35 cellular contexts compared by ENCODE assay signal in the genomic region with DNA sequence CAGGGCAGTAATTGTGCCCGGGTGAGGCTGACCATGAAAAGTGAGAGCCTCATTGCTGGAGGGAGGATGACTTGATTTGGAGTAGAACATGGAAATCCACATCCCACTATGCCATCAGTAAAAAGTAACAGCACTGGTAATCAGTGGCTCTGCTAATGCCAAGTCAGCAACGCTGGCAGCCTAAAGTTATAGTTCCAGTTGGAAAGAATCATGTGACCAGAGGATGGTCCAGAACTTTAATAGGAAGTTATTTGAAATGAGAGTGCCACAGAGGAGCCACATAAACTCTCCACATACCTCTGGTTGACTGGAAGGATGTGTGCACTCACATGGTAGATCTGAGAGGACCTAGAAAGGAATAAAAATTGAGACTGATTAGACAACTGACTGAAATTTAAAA.
"Had no signal": no experiment of that assay in that cellular context is flagged by ENCODE, and none has a peak within 500 bp of the region (broad histone marks: within the 10 kb centered on the region; RNA-seq: fewer than 3 reads in every experiment).

No MANE protein-coding gene starts in this region.

- ATAC-seq: activated CD8-positive, alpha-beta T cell treated with anti-CD3 and anti-CD28 coated beads for 36 hours; activated naive CD8-positive, alpha-beta T cell treated with anti-CD3 and anti-CD28 coated beads, Interleukin-2, amount 50 U/mL, for 24 hours had no signal

- H3K9me3 ChIP-seq: ascending aorta had no signal

- H3K36me3 ChIP-seq: ascending aorta, cardiac muscle cell had no signal

- FAIRE-seq: bronchial epithelial cell, TTC549 had no signal

- H3K4me3 ChIP-seq: ascending aorta, cardiac muscle cell had no signal

- DNase-seq: activated B cell treated with CpG ODN at 0.5 μM for 24 hours; activated CD4-positive, alpha-beta memory T cell treated with anti-CD3 and anti-CD28 coated beads for 36 hours; activated CD4-positive, alpha-beta T cell treated with anti-CD3 and anti-CD28 coated beads for 4 hours; activated CD4-positive, alpha-beta T cell treated with anti-CD3 and anti-CD28 coated beads, Interleukin-2, amount 10 ng/mL, durations not matched to agents 7 days and 5 days; activated CD4-positive, CD25-positive, alpha-beta regulatory T cell treated with anti-CD3 and anti-CD28 coated beads, Interleukin-2, amount 50 U/mL, for 72 hours; activated CD8-positive, alpha-beta memory T cell treated with anti-CD3 and anti-CD28 coated beads, Interleukin-2, amount 50 U/mL, for 4 hours; activated CD8-positive, alpha-beta T cell treated with anti-CD3 and anti-CD28 coated beads for 36 hours; activated effector memory CD4-positive, alpha-beta T cell treated with Interleukin-2 at 50 U/mL for 16 hours; activated gamma-delta T cell; activated naive CD4-positive, alpha-beta T cell treated with anti-CD3 and anti-CD28 coated beads, Interleukin-2, amount 10 ng/mL, durations not matched to agents 7 days and 5 days; activated naive CD4-positive, alpha-beta T cell treated with Interleukin-2 at 50 U/mL for 16 hours; activated naive CD8-positive, alpha-beta T cell treated with anti-CD3 and anti-CD28 coated beads, Interleukin-2, amount 10 ng/mL, durations not matched to agents 7 days and 5 days; activated naive CD8-positive, alpha-beta T cell treated with anti-CD3 and anti-CD28 coated beads, Interleukin-2, amount 50 U/mL, for 24 hours; activated T-cell treated with anti-CD3 and anti-CD28 coated beads for 4 hours; activated T-cell treated with anti-CD3 and anti-CD28 coated beads, Interleukin-2, amount 50 U/mL, for 24 hours; activated T-cell treated with anti-CD3 and anti-CD28 coated beads, Interleukin-2, amount 50 U/mL, for 48 hours; amygdala; anterior cingulate cortex; caudate nucleus; cerebellar nuclear complex; T-helper 1 cell; T-helper 2 cell; T-helper 9 cell had no signal

- H3K27me3 ChIP-seq: ascending aorta, cardiac muscle cell had no signal

- H3K4me1 ChIP-seq: ascending aorta had no signal

- H3K27ac Mint-ChIP-seq: activated B cell treated with CpG ODN at 0.5 μM for 24 hours; activated CD4-positive, alpha-beta memory T cell treated with anti-CD3 and anti-CD28 coated beads for 36 hours; activated CD4-positive, alpha-beta T cell treated with anti-CD3 and anti-CD28 coated beads, Interleukin-2, amount 10 ng/mL, durations not matched to agents 7 days and 5 days; activated CD8-positive, alpha-beta T cell treated with anti-CD3 and anti-CD28 coated beads for 36 hours; activated naive CD4-positive, alpha-beta T cell treated with anti-CD3 and anti-CD28 coated beads, Interleukin-2, amount 10 ng/mL, durations not matched to agents 7 days and 5 days; activated naive CD4-positive, alpha-beta T cell treated with anti-CD3 and anti-CD28 coated beads, Interleukin-2, amount 50 U/mL, for 24 hours; activated naive CD8-positive, alpha-beta T cell; activated naive CD8-positive, alpha-beta T cell treated with anti-CD3 and anti-CD28 coated beads, Interleukin-2, amount 10 ng/mL, durations not matched to agents 7 days and 5 days; activated naive CD8-positive, alpha-beta T cell treated with anti-CD3 and anti-CD28 coated beads, Interleukin-2, amount 50 U/mL, for 24 hours; activated T-cell treated with anti-CD3 and anti-CD28 coated beads, Interleukin-2, amount 50 U/mL, for 24 hours; activated T-helper 2 cell treated with anti-CD3 and anti-CD28 coated beads, Interferon-gamma antibody, Interleukin-2, Interleukin-4, amounts not matched to agents 10 μg/mL and 5 μg/mL and 100 μg/mL, durations not matched to agents 14 hours and 24 hours and 36 hours; brain; T-helper 1 cell treated with Interleukin-12 subunit alpha and Interleukin-12 subunit beta and Interleukin-4 antibody, amounts not matched to agents 30 μg/mL and 1 μg/mL, for 36 hours; T-helper 2 cell treated with Interferon-gamma antibody and Interleukin-4, amounts not matched to agents 5 μg/mL and 100 μg/mL, for 36 hours had no signal

- H3K4me3 Mint-ChIP-seq: activated B cell treated with CpG ODN at 0.5 μM for 24 hours; activated CD4-positive, alpha-beta memory T cell treated with anti-CD3 and anti-CD28 coated beads for 36 hours; activated CD4-positive, alpha-beta T cell treated with anti-CD3 and anti-CD28 coated beads, Interleukin-2, amount 10 ng/mL, durations not matched to agents 7 days and 5 days; activated CD8-positive, alpha-beta T cell treated with anti-CD3 and anti-CD28 coated beads for 36 hours; activated naive CD4-positive, alpha-beta T cell treated with anti-CD3 and anti-CD28 coated beads, Interleukin-2, amount 10 ng/mL, durations not matched to agents 7 days and 5 days; activated naive CD4-positive, alpha-beta T cell treated with anti-CD3 and anti-CD28 coated beads, Interleukin-2, amount 50 U/mL, for 24 hours; activated naive CD8-positive, alpha-beta T cell; activated naive CD8-positive, alpha-beta T cell treated with anti-CD3 and anti-CD28 coated beads, Interleukin-2, amount 10 ng/mL, durations not matched to agents 7 days and 5 days; activated naive CD8-positive, alpha-beta T cell treated with anti-CD3 and anti-CD28 coated beads, Interleukin-2, amount 50 U/mL, for 24 hours; activated T-cell treated with anti-CD3 and anti-CD28 coated beads, Interleukin-2, amount 50 U/mL, for 24 hours; brain; central memory CD8-positive, alpha-beta T cell; T-helper 1 cell treated with Interleukin-12 subunit alpha and Interleukin-12 subunit beta and Interleukin-4 antibody, amounts not matched to agents 30 μg/mL and 1 μg/mL, for 36 hours; T-helper 2 cell treated with Interferon-gamma antibody and Interleukin-4, amounts not matched to agents 5 μg/mL and 100 μg/mL, for 36 hours had no signal

- H3K27me3 Mint-ChIP-seq: activated CD8-positive, alpha-beta T cell treated with anti-CD3 and anti-CD28 coated beads for 36 hours; brain had no signal

- H3K4me1 Mint-ChIP-seq: activated B cell treated with CpG ODN at 0.5 μM for 24 hours; activated CD4-positive, alpha-beta T cell treated with anti-CD3 and anti-CD28 coated beads, Interleukin-2, amount 10 ng/mL, durations not matched to agents 7 days and 5 days; activated naive CD4-positive, alpha-beta T cell treated with anti-CD3 and anti-CD28 coated beads, Interleukin-2, amount 10 ng/mL, durations not matched to agents 7 days and 5 days; activated naive CD4-positive, alpha-beta T cell treated with anti-CD3 and anti-CD28 coated beads, Interleukin-2, amount 50 U/mL, for 24 hours; activated naive CD8-positive, alpha-beta T cell treated with anti-CD3 and anti-CD28 coated beads, Interleukin-2, amount 10 ng/mL, durations not matched to agents 7 days and 5 days; activated naive CD8-positive, alpha-beta T cell treated with anti-CD3 and anti-CD28 coated beads, Interleukin-2, amount 50 U/mL, for 24 hours; central memory CD8-positive, alpha-beta T cell had no signal

- H3K27ac ChIP-seq: ascending aorta, cardiac muscle cell, VCaP had no signal

- H3K36me3 Mint-ChIP-seq: activated CD4-positive, alpha-beta memory T cell treated with anti-CD3 and anti-CD28 coated beads for 36 hours; activated naive CD4-positive, alpha-beta T cell treated with anti-CD3 and anti-CD28 coated beads, Interleukin-2, amount 10 ng/mL, durations not matched to agents 7 days and 5 days; activated naive CD4-positive, alpha-beta T cell treated with anti-CD3 and anti-CD28 coated beads, Interleukin-2, amount 50 U/mL, for 24 hours; activated naive CD8-positive, alpha-beta T cell; activated naive CD8-positive, alpha-beta T cell treated with anti-CD3 and anti-CD28 coated beads, Interleukin-2, amount 10 ng/mL, durations not matched to agents 7 days and 5 days; brain had no signal

- H3K9me3 Mint-ChIP-seq: activated B cell treated with CpG ODN at 0.5 μM for 24 hours; activated CD4-positive, alpha-beta memory T cell treated with anti-CD3 and anti-CD28 coated beads for 36 hours; activated CD4-positive, alpha-beta T cell treated with anti-CD3 and anti-CD28 coated beads, Interleukin-2, amount 10 ng/mL, durations not matched to agents 7 days and 5 days; activated CD8-positive, alpha-beta T cell treated with anti-CD3 and anti-CD28 coated beads for 36 hours; activated naive CD4-positive, alpha-beta T cell treated with anti-CD3 and anti-CD28 coated beads, Interleukin-2, amount 10 ng/mL, durations not matched to agents 7 days and 5 days; activated naive CD8-positive, alpha-beta T cell treated with anti-CD3 and anti-CD28 coated beads, Interleukin-2, amount 10 ng/mL, durations not matched to agents 7 days and 5 days; activated naive CD8-positive, alpha-beta T cell treated with anti-CD3 and anti-CD28 coated beads, Interleukin-2, amount 50 U/mL, for 24 hours; activated T-cell treated with anti-CD3 and anti-CD28 coated beads, Interleukin-2, amount 50 U/mL, for 24 hours; activated T-helper 2 cell treated with anti-CD3 and anti-CD28 coated beads, Interferon-gamma antibody, Interleukin-2, Interleukin-4, amounts not matched to agents 10 μg/mL and 5 μg/mL and 100 μg/mL, durations not matched to agents 14 hours and 24 hours and 36 hours; central memory CD8-positive, alpha-beta T cell; T-helper 1 cell treated with Interleukin-12 subunit alpha and Interleukin-12 subunit beta and Interleukin-4 antibody, amounts not matched to agents 30 μg/mL and 1 μg/mL, for 36 hours; T-helper 2 cell treated with Interferon-gamma antibody and Interleukin-4, amounts not matched to agents 5 μg/mL and 100 μg/mL, for 36 hours had no signal
